ENCODE assay signal across 28 cellular contexts in the genomic region with DNA sequence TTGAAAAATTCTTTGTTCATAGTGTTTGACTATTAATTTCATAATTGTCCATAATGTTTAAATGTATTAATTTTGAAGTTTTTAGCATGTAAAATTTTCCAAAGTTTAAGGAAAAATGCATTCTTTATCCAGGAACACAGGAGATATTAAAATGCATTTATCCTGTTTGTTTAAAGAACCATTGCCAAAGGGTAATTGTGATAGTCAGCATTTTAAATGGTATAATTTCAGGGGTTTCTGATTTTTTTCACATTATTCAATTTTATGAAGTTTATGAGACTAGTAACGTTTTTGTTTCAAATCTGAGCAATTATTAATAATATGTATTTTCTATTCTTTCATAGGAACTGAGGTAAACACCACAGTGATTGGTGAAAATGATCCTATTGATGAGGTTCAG.
"Had no signal": no experiment of that assay in that cellular context is flagged by ENCODE, and none has a peak within 500 bp of the region (broad histone marks: within the 10 kb centered on the region; RNA-seq: fewer than 3 reads in every experiment).

No MANE protein-coding gene starts in this region.

- H3K27me3 ChIP-seq: neural progenitor cell, ovary, spleen, suprapubic skin, testis, tibial artery, transverse colon, upper lobe of right lung, uterus had no signal

- H3K4me1 ChIP-seq: neural progenitor cell, parathyroid adenoma, psoas muscle, spleen, suprapubic skin, testis, tibial artery, transverse colon, upper lobe of right lung, uterus had no signal

- H3K36me3 ChIP-seq: ovary, uterus had no signal

- H3K9me3 ChIP-seq: ovary, psoas muscle, spleen, suprapubic skin, testis, tibial artery, transverse colon, upper lobe of right lung, uterus had no signal

- H2AFZ ChIP-seq: neural progenitor cell, parathyroid adenoma had no signal

- DNase-seq: natural killer cell; occipital lobe; ovary; posterior cingulate gyrus; psoas muscle; right cardiac atrium; spleen; stimulated activated CD4-positive, alpha-beta T cell treated with anti-CD3 and anti-CD28 coated beads, Interleukin-12 subunit alpha, Interleukin-12 subunit beta, amount 100 ng/mL, for 4 hours; stimulated activated CD4-positive, alpha-beta T cell treated with anti-CD3 and anti-CD28 coated beads, Interleukin-1b, Interleukin-23, amount 100 ng/mL, for 48 hours; stimulated activated CD4-positive, alpha-beta T cell treated with anti-CD3 and anti-CD28 coated beads, Interleukin-4, amount 100 ng/mL, for 1 hour; stimulated activated CD4-positive, alpha-beta T cell treated with anti-CD3 and anti-CD28 coated beads, Interleukin-4, amount 100 ng/mL, for 4 hours; stimulated activated CD8-positive, alpha-beta memory T cell treated with anti-CD3 and anti-CD28 coated beads, Interleukin-4, amount 100 ng/mL, for 48 hours; stimulated activated naive CD4-positive, alpha-beta T cell; stimulated activated naive CD8-positive, alpha-beta T cell treated with anti-CD3 and anti-CD28 coated beads, Interleukin-15, amount 100 ng/mL, for 72 hours; stimulated activated naive CD8-positive, alpha-beta T cell treated with anti-CD3 and anti-CD28 coated beads, Interleukin-15, Interleukin-2, amounts not matched to agents 100 U/mL and 50 U/mL, for 24 hours; substantia nigra; testis; tibial artery; transverse colon; upper lobe of right lung; uterus had no signal

- H3K9ac ChIP-seq: neural progenitor cell, parathyroid adenoma had no signal

- H3K4me2 ChIP-seq: neural progenitor cell, smooth muscle cell had no signal

- H3K4me3 ChIP-seq: neural progenitor cell, ovary, psoas muscle, skin epidermis, smooth muscle cell, spleen, suprapubic skin, testis, tibial artery, transverse colon, upper lobe of right lung, uterus had no signal

- ATAC-seq: natural killer cell; psoas muscle; right cardiac atrium; sciatic nerve; stimulated activated memory B cell treated with anti-CD40 and anti-IgM and Interleukin-4, amounts not matched to agents 10 μg/mL and 1 μg/mL and 100 μg/mL, for 72 hours; stimulated activated naive CD8-positive, alpha-beta T cell treated with anti-CD3 and anti-CD28 coated beads, Interleukin-15, amount 100 ng/mL, for 72 hours; stimulated activated naive CD8-positive, alpha-beta T cell treated with anti-CD3 and anti-CD28 coated beads, Interleukin-15, Interleukin-2, amounts not matched to agents 100 U/mL and 50 U/mL, for 24 hours; upper lobe of right lung had no signal

- H3K27ac ChIP-seq: neural progenitor cell, ovary, parathyroid adenoma, psoas muscle, skin epidermis, spleen, suprapubic skin, testis, tibial artery, transverse colon, upper lobe of right lung, uterus had no signal
